15 cellular contexts compared by ENCODE assay signal in genomic region chr20:45361794-45362193, GRCh38. TPM values are rescaled to one million over a fixed set of nuclear protein-coding genes. Genes with fewer than 3 reads are reported as not detected.
DNase-seq lines count a peak whose midpoint lies in the region; TF ChIP-seq lines count a peak whose summit lies in the region.
"Had no signal": no experiment of that assay in that cellular context is flagged by ENCODE, and none has a peak within 500 bp of the region (broad histone marks: within the 10 kb centered on the region; RNA-seq: fewer than 3 reads in every experiment).

No MANE protein-coding gene starts in this region.

- CTCF ChIA-PET in Calu3 (lab: Charles Lee) (interaction anchor here (0.6 to 5.1 kb wide), 4 partner anchors 14 to 75 kb away, joined by 3 to 57 read pairs (median 15); partner anchors contain the start of gene SDC4), RWPE1 (lab: Yijun Ruan, JAX) (interaction anchor here (0.6 to 8.5 kb wide), 8 partner anchors 9 to 91 kb away, joined by 3 to 65 read pairs (median 6); no protein-coding TSS in a partner anchor)

- peaks cover 61% of the 10 kb centered on the region for H3K4me1 Mint-ChIP-seq in Calu3 (ENCODE audit: low read depth, unreplicated experiment)

- H3K27me3 Mint-ChIP-seq in Calu3 (ENCODE audit: unreplicated experiment), result no peaks in the 10 kb centered on the region

- H3K4me1 ChIP-seq in colonic mucosa, result peaks cover 14% of the 10 kb centered on the region
- H3K4me1 ChIP-seq: BE2C had no signal

- peak overlapping the region; percentile 92 for H3K27ac Mint-ChIP-seq in Calu3 (ENCODE audit: unreplicated experiment)

- H3K36me3 Mint-ChIP-seq in Calu3 (ENCODE audit: insufficient read depth, unreplicated experiment), result peaks cover 60% of the 10 kb centered on the region

- TF ChIP-seq CTCF in Calu3 (IDR thresholded peaks at IDR 0.05; ENCODE audit: unreplicated experiment), result no peak
- TF ChIP-seq CTCF in RWPE1 (conservative IDR thresholded peaks at IDR 0.05; ENCODE audit: low read depth), result no peak
- TF ChIP-seq CTCF in colonic mucosa (IDR thresholded peaks at IDR 0.05), result no peak

- no peak overlapping the region for H3K9ac ChIP-seq in colonic mucosa (ENCODE audit: low read depth in 2 of 2, low read length in 2 of 2)

- no peaks in the 10 kb centered on the region for H3K36me3 ChIP-seq in colonic mucosa

- DNase-seq in Calu3 (no peak), RWPE1 (ENCODE audit: low spot score) (no peak), medulla oblongata (ENCODE audit: extremely low spot score) (peak; percentile 57), colonic mucosa (no peak), NCI-H2107 treated with DMSO at 0.1 percent for 48 hours (lab: John Stamatoyannopoulos, UW; ENCODE audit: unreplicated experiment) (no peak), erythroblast (lab: John Stamatoyannopoulos, UW) (no peak)
- DNase-seq: BE2C; cortex of kidney; NCI-H1436 treated with DMSO at 0.1 percent for 48 hours; NCI-H524; Right ventricle myocardium superior; stimulated activated CD4-positive, alpha-beta T cell treated with anti-CD3 and anti-CD28 coated beads, Interleukin-4, amount 100 ng/mL, for 1 hour; stimulated activated naive B cell treated with anti-CD40 and anti-IgM and Interleukin-4, amounts not matched to agents 10 μg/mL and 1 μg/mL and 100 μg/mL, for 72 hours had no signal

- H3K27ac ChIP-seq in RWPE1 (peak overlapping the region; percentile 37), colonic mucosa (no peak overlapping the region)

- TF ChIP-seq POLR2A in erythroblast (IDR thresholded peaks at IDR 0.05; ENCODE audit: low read length), result no peak

- H3K4me3 ChIP-seq in colonic mucosa, result no peak overlapping the region

- H3K9me3 ChIP-seq in colonic mucosa, result no peaks in the 10 kb centered on the region
- H3K9me3 ChIP-seq: BE2C had no signal

- H3K9me3 Mint-ChIP-seq in Calu3 (ENCODE audit: low read depth, unreplicated experiment), result no peaks in the 10 kb centered on the region
- H3K9me3 Mint-ChIP-seq: stimulated activated naive B cell treated with anti-CD40 and anti-IgM and Interleukin-4, amounts not matched to agents 10 μg/mL and 1 μg/mL and 100 μg/mL, for 72 hours had no signal

- no peaks in the 10 kb centered on the region for H3K27me3 ChIP-seq in colonic mucosa
- H3K27me3 ChIP-seq: BE2C had no signal

- intact Hi-C loops in Calu3 (cut with micrococcal nuclease; ENCODE audit: unreplicated experiment), result loop anchor here (2.0 kb wide), 1 partner anchor 55 kb away; the partner anchor contains the start of gene PIGT
- intact Hi-C loops in colonic mucosa (cut with DNase I), result no loop called here

- H3K4me3 Mint-ChIP-seq in Calu3 (ENCODE audit: low read depth, unreplicated experiment), result peak overlapping the region; percentile 91

- POLR2A ChIA-PET in RWPE1 (lab: Yijun Ruan, JAX; ENCODE audit: low non-redundant PET), result interaction anchor here (0.6 to 2.2 kb wide), 3 partner anchors 15 to 39 kb away, joined by 4 to 14 read pairs (median 9); no protein-coding TSS in a partner anchor

- no TSS peak for BruUV-seq in Calu3 (replicated peaks; lab: Mats Ljungman, UMichigan)

RNA-seq across cellular contexts. Expression of gene SYS1, which starts 1.2 kb away (rescaled TPM):
- total RNA-seq in Calu3 (2022) (42.1 and 45.5 TPM in 2 replicates), colonic mucosa (10 to 100 TPM; 24.4 to 27.7 TPM)

RNA-seq across cellular contexts. Expression of gene SDC4, which starts 13.6 kb away (rescaled TPM):
- total RNA-seq in Calu3 (2022) (238 and 256 TPM in 2 replicates), colonic mucosa (100 to 1,000 TPM in 1 of 2 donors, 10 to 100 TPM in 1; 70.9 to 146 TPM)

RNA-seq across cellular contexts. Expression of gene TP53TG5, which starts 16.3 kb away (rescaled TPM):
- total RNA-seq in Calu3 (2022) (0.52 and 0.88 TPM in 2 replicates), colonic mucosa (1 to 10 TPM in 1 of 2 donors, under 1 TPM in 1; 0.40 to 1.0 TPM)
- total RNA-seq: G401, renal cortical epithelial cell had no signal

RNA-seq across cellular contexts. Expression of gene DBNDD2, which starts 46.3 kb away (rescaled TPM):
- total RNA-seq in Calu3 (2022) (105 and 113 TPM in 2 replicates), colonic mucosa (100 to 1,000 TPM; 109 to 131 TPM)

RNA-seq across cellular contexts. Expression of gene MATN4, which starts 53.7 kb away (rescaled TPM):
- total RNA-seq in Calu3 (2022), result 0.17 and 0.29 TPM in 2 replicates
- total RNA-seq in colonic mucosa, result under 1 TPM in 1 of 2 donors, not detected in 1; 0.47 TPM
- total RNA-seq: G401, renal cortical epithelial cell, Right ventricle myocardium superior had no signal
